Comparison of ENCODE assay signal across 10 cellular contexts in the genomic region with DNA sequence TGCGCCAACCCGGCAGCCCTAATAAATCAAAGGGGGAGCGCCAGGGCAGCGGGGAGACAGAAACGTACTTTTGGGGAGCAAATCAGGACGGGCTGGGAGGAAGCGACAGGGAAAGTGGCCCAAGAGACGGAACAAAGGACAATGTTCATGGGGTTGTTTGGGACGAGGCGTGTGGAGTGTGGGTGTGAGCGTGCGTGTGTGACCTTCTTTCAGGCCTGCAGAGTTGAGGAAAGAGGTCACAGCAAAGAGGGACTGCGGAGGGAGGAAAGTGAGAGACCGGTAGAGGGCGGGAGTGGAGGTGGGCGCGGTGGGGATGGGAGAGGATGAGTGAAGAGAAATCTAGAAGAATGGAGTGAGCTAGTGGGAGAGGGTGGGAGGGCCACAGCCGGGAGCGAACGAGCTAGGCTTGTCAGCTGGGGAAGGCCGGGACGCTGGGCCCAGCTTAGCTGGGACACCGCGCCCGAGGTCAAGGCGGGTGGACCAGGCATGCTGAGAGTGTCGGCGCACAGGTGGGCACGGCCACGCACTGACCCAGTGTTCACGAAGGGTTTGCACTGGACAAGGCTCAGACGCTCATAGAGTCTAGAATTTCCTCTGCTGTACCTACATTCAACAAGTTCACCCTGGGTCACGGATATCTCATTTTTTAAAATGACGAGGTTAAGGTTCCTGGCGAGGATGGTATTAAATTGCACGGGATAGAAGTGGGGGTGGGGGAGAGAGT. TPM values are rescaled to one million over a fixed set of nuclear protein-coding genes. Genes with fewer than 3 reads are reported as not detected.
DNase-seq lines count a peak whose midpoint lies in the region; ATAC-seq and TF ChIP-seq lines count a peak whose summit lies in the region.
"Had no signal": no experiment of that assay in that cellular context is flagged by ENCODE, and none has a peak within 500 bp of the region (broad histone marks: within the 10 kb centered on the region; RNA-seq: fewer than 3 reads in every experiment).

No MANE protein-coding gene starts in this region.

- H3K23ac ChIP-seq in mesenchymal stem cell (ENCODE audit: low read length in 2 of 2), result no peak overlapping the region

- dilution Hi-C loops in mammary epithelial cell (cut with HindIII; ENCODE audit: low sequenced_read_pairs), result no loop called here

- no peak overlapping the region for H2BK120ac ChIP-seq in mesenchymal stem cell (ENCODE audit: low read depth, low read length)

- H2AK5ac ChIP-seq in mesenchymal stem cell (ENCODE audit: low read length, severe bottlenecking), result no peak overlapping the region

- no peak for TF ChIP-seq POLR2A in transverse colon (IDR thresholded peaks at IDR 0.05)

- H3K27me3 ChIP-seq in cardiac muscle cell (peaks cover 100% of the 10 kb centered on the region), mammary epithelial cell (ENCODE audit: insufficient read depth, low read length) (peaks cover 78% of the 10 kb centered on the region), mesenchymal stem cell (ENCODE audit: control insufficient read depth in 1 of 2, insufficient read depth in 1 of 2, low read length in 2 of 2) (peaks cover 56 to 91% of the 10 kb centered on the region in 2 experiments), transverse colon (peaks cover 100% of the 10 kb centered on the region)

- H3K9me3 ChIP-seq in cardiac muscle cell (ENCODE audit: low read depth) (no peaks in the 10 kb centered on the region), mammary epithelial cell (replicated peaks; ENCODE audit: insufficient read depth, low read length) (peaks cover 4% of the 10 kb centered on the region), mesenchymal stem cell (ENCODE audit: control insufficient read depth, low read length) (no peaks in the 10 kb centered on the region), transverse colon (no peaks in the 10 kb centered on the region)

- no peak for ATAC-seq in left ventricle myocardium superior

- no peak overlapping the region for H4K91ac ChIP-seq in mesenchymal stem cell (ENCODE audit: low read length)

- intact Hi-C loops in left ventricle myocardium superior (cut with micrococcal nuclease), result no loop called here
- intact Hi-C loops in mammary epithelial cell (cut with micrococcal nuclease), result no loop called here
- intact Hi-C loops in transverse colon (cut with DNase I; ENCODE audit: low total_unique reads), result no loop called here
- intact Hi-C loops in head of caudate nucleus (cut with DNase I), result no loop called here

- peak overlapping the region; percentile 17 for H3K4me3 ChIP-seq in cardiac muscle cell
- no peak overlapping the region for H3K4me3 ChIP-seq in mammary epithelial cell (replicated peaks in 1 of 3; ENCODE audit: insufficient read depth in 1 of 3, low read depth in 2 of 3, low read length in 3 of 3)
- peak overlapping the region; percentile 43 to 78 for H3K4me3 ChIP-seq in mesenchymal stem cell (ENCODE audit: insufficient read depth in 1 of 2, low read depth in 1 of 2, low read length in 2 of 2)
- peak overlapping the region in 3 of 4 donors; percentile 31 to 54 (median 41) for H3K4me3 ChIP-seq in transverse colon

- TF ChIP-seq EP300 in transverse colon (IDR thresholded peaks at IDR 0.05; ENCODE audit: low read depth), result no peak

- CTCF ChIA-PET in mammary epithelial cell (lab: Charles Lee; ENCODE audit: low non-redundant PET), result no interaction called here

- no peak overlapping the region for H3K18ac ChIP-seq in mesenchymal stem cell (ENCODE audit: low read depth in 1 of 2, low read length in 2 of 2)

- no peak overlapping the region for H3K14ac ChIP-seq in mesenchymal stem cell (ENCODE audit: low read length in 2 of 2)

- H3K79me1 ChIP-seq in mesenchymal stem cell (replicated peaks; ENCODE audit: low read length, poor library complexity, severe bottlenecking), result no peaks in the 10 kb centered on the region

- no peaks in the 10 kb centered on the region for H3K36me3 ChIP-seq in cardiac muscle cell
- H3K36me3 ChIP-seq in mammary epithelial cell (ENCODE audit: insufficient read depth, low read length), result no peaks in the 10 kb centered on the region
- H3K36me3 ChIP-seq in mesenchymal stem cell (ENCODE audit: control insufficient read depth in 1 of 2, insufficient read depth in 2 of 2, low read depth in 1 of 2, low read length in 2 of 2), result no peaks in the 10 kb centered on the region
- no peaks in the 10 kb centered on the region for H3K36me3 ChIP-seq in transverse colon

- H3K27ac ChIP-seq in cardiac muscle cell (no peak overlapping the region), mammary epithelial cell (ENCODE audit: insufficient read depth, low read depth, low read length) (no peak overlapping the region), mesenchymal stem cell (ENCODE audit: low read length, poor library complexity, severe bottlenecking) (no peak overlapping the region), transverse colon (peak overlapping the region in 2 of 4 donors; percentile 51 to 80), substantia nigra (ENCODE audit: low read depth, low read length, poor library complexity, severe bottlenecking) (no peak overlapping the region)

- no peak for DNase-seq in cardiac muscle cell (ENCODE audit: low read depth in 1 of 2, low spot score in 1 of 2)
- no peak for DNase-seq in left ventricle myocardium superior
- DNase-seq in mammary epithelial cell, result no peak
- DNase-seq in mesenchymal stem cell, result peak; percentile 38
- DNase-seq in transverse colon, result no peak
- no peak for DNase-seq in substantia nigra (lab: John Stamatoyannopoulos, UW)
- DNase-seq in head of caudate nucleus, result no peak
- DNase-seq in NCI-H2171 treated with DMSO at 0.1 percent for 48 hours (lab: John Stamatoyannopoulos, UW), result no peak
- DNase-seq: CD4-positive, alpha-beta T cell; stimulated activated CD4-positive, alpha-beta T cell treated with anti-CD3 and anti-CD28 coated beads, Interleukin-15, amount 100 ng/mL, for 24 hours had no signal

- H3K79me2 ChIP-seq in mammary epithelial cell (ENCODE audit: insufficient read depth, low read length), result no peaks in the 10 kb centered on the region

- 25% methylated on average over 15 of the region's 36 CpGs for WGBS in mammary epithelial cell (ENCODE audit: low coverage, missing lambda C conversion rate)
- WGBS in mesenchymal stem cell, result 5% methylated on average over 34 of the region's 36 CpGs
- 9 to 15% methylated on average over 18 to 36 of the region's 36 CpGs for WGBS in transverse colon (ENCODE audit: low coverage in 1 of 2), 2 donors

- H3K4me2 ChIP-seq in mammary epithelial cell (ENCODE audit: insufficient read depth, low read depth, low read length) (peak overlapping the region; percentile 81), mesenchymal stem cell (ENCODE audit: low read length, poor library complexity, severe bottlenecking) (peak overlapping the region; percentile 96)

- no peak overlapping the region for H4K8ac ChIP-seq in mesenchymal stem cell (ENCODE audit: low read length)

- TF ChIP-seq CTCF in cardiac muscle cell (IDR thresholded peaks at IDR 0.05; ENCODE audit: low read depth, low read length), result no peak
- no peak for TF ChIP-seq CTCF in mammary epithelial cell (conservative IDR thresholded peaks at IDR 0.05 in 1 of 2, IDR thresholded peaks at IDR 0.05 in 1 of 2; ENCODE audit: extremely low read depth in 1 of 2, insufficient read depth in 1 of 2, low read depth in 1 of 2, low read length in 2 of 2)
- no peak for TF ChIP-seq CTCF in transverse colon (IDR thresholded peaks at IDR 0.05)

- H2BK12ac ChIP-seq in mesenchymal stem cell (ENCODE audit: low read length in 2 of 2), result no peak overlapping the region

- H2BK5ac ChIP-seq in mesenchymal stem cell (ENCODE audit: low read depth, low read length, poor library complexity, severe bottlenecking), result no peak overlapping the region

- no peak overlapping the region for H2AFZ ChIP-seq in mammary epithelial cell (ENCODE audit: low read depth, low read length)
- H2AFZ ChIP-seq in mesenchymal stem cell (ENCODE audit: low read depth, low read length), result no peak overlapping the region

- H3K4ac ChIP-seq in mesenchymal stem cell (ENCODE audit: low read depth in 1 of 2, low read length in 2 of 2), result no peak overlapping the region

- no peak overlapping the region for H3K9ac ChIP-seq in mammary epithelial cell (ENCODE audit: insufficient read depth, low read length)
- peak overlapping the region; percentile 69 for H3K9ac ChIP-seq in mesenchymal stem cell (ENCODE audit: low read length)

- BruUV-seq in mammary epithelial cell (replicated peaks; lab: Mats Ljungman, UMichigan), result no TSS peak

- peaks cover 5% of the 10 kb centered on the region for H3K4me1 ChIP-seq in cardiac muscle cell (ENCODE audit: low read depth)
- H3K4me1 ChIP-seq in mammary epithelial cell (ENCODE audit: insufficient read depth, low read length), result peaks cover 5% of the 10 kb centered on the region
- H3K4me1 ChIP-seq in mesenchymal stem cell (ENCODE audit: control insufficient read depth, insufficient read depth, low read depth, low read length), result peaks cover 32% of the 10 kb centered on the region
- H3K4me1 ChIP-seq in transverse colon, result peaks cover 0 to 28% (median 20%) of the 10 kb centered on the region in 4 donors

- in situ Hi-C loops in mammary epithelial cell (cut with MboI; ENCODE audit: low sequenced_read_pairs in 2 of 2), result loop anchor here (25.0 kb wide), 4 partner anchors 325 to 1400 kb away; no protein-coding TSS in a partner anchor
- in situ Hi-C loops in transverse colon (cut with MboI; ENCODE audit: low pct_ligation_motif_present in 1 of 4, low pct_unique_long_range_greater_than_20kb in 1 of 4, low sequenced_read_pairs in 3 of 4), result loop anchor here in 3 of 4 donors (25.0 kb wide), 3 partner anchors 325 to 1000 kb away; no protein-coding TSS in a partner anchor

- H4K20me1 ChIP-seq in mammary epithelial cell (ENCODE audit: insufficient read depth, low read length), result peaks cover 3% of the 10 kb centered on the region

- no peak overlapping the region for H2BK15ac ChIP-seq in mesenchymal stem cell (ENCODE audit: low read depth, poor library complexity, severe bottlenecking)

RNA-seq across cellular contexts. Expression of gene PITX2, which starts 14.7 kb away (rescaled TPM):
- total RNA-seq in cardiac muscle cell, result 1.5 and 4.7 TPM in 2 replicates
- polyA plus RNA-seq in cardiac muscle cell, result 0.77 and 7.0 TPM in 2 replicates
- 0.50 TPM for total RNA-seq in left ventricle myocardium superior
- total RNA-seq in mammary epithelial cell, result under 1 TPM in 1 of 2 donors, not detected in 1; 0.33 TPM
- 0.03 TPM for polyA plus RNA-seq in mammary epithelial cell
- polyA minus RNA-seq in mammary epithelial cell, result not detected
- 26.4 TPM for polyA plus RNA-seq in mesenchymal stem cell (2013, experiment 1 of 2)
- polyA plus RNA-seq in mesenchymal stem cell (2013, experiment 2 of 2), result 25.9 TPM
- total RNA-seq in transverse colon, result 10 to 100 TPM; 15.0 to 34.4 (median 24.5) TPM
- total RNA-seq: CD4-positive, alpha-beta T cell had no signal

Comparison
In these comparisons a context has a peak if more than half of its experiments do, and no peak if none do; other contexts are left out.
1. H3K4me3 ChIP-seq: peak in cardiac muscle cell (single experiment), mesenchymal stem cell (2 of 2) and transverse colon (3 of 4); none in mammary epithelial cell (0 of 3).